19 cellular contexts compared by ENCODE assay signal in genomic region chr19:16002985-16003384, GRCh38. TPM values are rescaled to one million over a fixed set of nuclear protein-coding genes. Genes with fewer than 3 reads are reported as not detected.
DNase-seq lines count a peak whose midpoint lies in the region; ATAC-seq and TF ChIP-seq lines count a peak whose summit lies in the region.
"Had no signal": no experiment of that assay in that cellular context is flagged by ENCODE, and none has a peak within 500 bp of the region (broad histone marks: within the 10 kb centered on the region; RNA-seq: fewer than 3 reads in every experiment).

No MANE protein-coding gene starts in this region.

- H3K4me1 Mint-ChIP-seq in CD14-positive monocyte: peaks cover 33% of the 10 kb centered on the region
- peaks cover 13% of the 10 kb centered on the region for H3K4me1 Mint-ChIP-seq in activated T-helper 17 cell treated with anti-CD3 and anti-CD28 coated beads, Interleukin-2, amount 50 U/mL, for 72 hours
- H3K4me1 Mint-ChIP-seq in naive thymus-derived CD4-positive, alpha-beta T cell: peaks cover 23 to 28% (median 26%) of the 10 kb centered on the region in 7 donors
- H3K4me1 Mint-ChIP-seq: H9 had no signal

- POLR2A ChIA-PET in naive thymus-derived CD4-positive, alpha-beta T cell (lab: Charles Lee): no interaction called here

- no peak overlapping the region for H3K9ac ChIP-seq in BLaER1

- H3K27ac ChIP-seq in BLaER1: peak overlapping the region; percentile 26
- H3K27ac ChIP-seq in naive thymus-derived CD4-positive, alpha-beta T cell (ENCODE audit: low read depth, low read length): no peak overlapping the region
- H3K27ac ChIP-seq: PC-9, SK-N-MC had no signal

- peaks cover 0 to 3% (median 0%) of the 10 kb centered on the region in 3 donors for H3K27me3 Mint-ChIP-seq in CD14-positive monocyte (ENCODE audit: low read depth in 3 of 3)
- H3K27me3 Mint-ChIP-seq in activated T-helper 17 cell treated with anti-CD3 and anti-CD28 coated beads, Interleukin-2, amount 50 U/mL, for 72 hours: no peaks in the 10 kb centered on the region
- no peaks in the 10 kb centered on the region for H3K27me3 Mint-ChIP-seq in naive thymus-derived CD4-positive, alpha-beta T cell

- H3K9me3 Mint-ChIP-seq in CD14-positive monocyte: no peaks in the 10 kb centered on the region
- H3K9me3 Mint-ChIP-seq in activated T-helper 17 cell treated with anti-CD3 and anti-CD28 coated beads, Interleukin-2, amount 50 U/mL, for 72 hours: no peaks in the 10 kb centered on the region
- H3K9me3 Mint-ChIP-seq in naive thymus-derived CD4-positive, alpha-beta T cell: no peaks in the 10 kb centered on the region

- no peak overlapping the region for H3K4me3 ChIP-seq in BLaER1
- no peak overlapping the region for H3K4me3 ChIP-seq in naive thymus-derived CD4-positive, alpha-beta T cell (ENCODE audit: low read length)
- H3K4me3 ChIP-seq: K562, PC-9, SK-N-MC had no signal

- peak overlapping the region; percentile 85 to 94 (median 90) for H3K27ac Mint-ChIP-seq in CD14-positive monocyte
- no peak overlapping the region for H3K27ac Mint-ChIP-seq in activated T-helper 17 cell treated with anti-CD3 and anti-CD28 coated beads, Interleukin-2, amount 50 U/mL, for 72 hours
- H3K27ac Mint-ChIP-seq in naive thymus-derived CD4-positive, alpha-beta T cell: peak overlapping the region in 4 of 9 donors; percentile 84 to 91 (median 86)

- no peak for TF ChIP-seq CTCF in CD14-positive monocyte (IDR thresholded peaks at IDR 0.05)

- intact Hi-C loops in CD14-positive monocyte (cut with micrococcal nuclease): no loop called here
- intact Hi-C loops in naive thymus-derived CD4-positive, alpha-beta T cell (cut with micrococcal nuclease): no loop called here

- no peaks in the 10 kb centered on the region for H3K36me3 Mint-ChIP-seq in CD14-positive monocyte
- H3K36me3 Mint-ChIP-seq in activated T-helper 17 cell treated with anti-CD3 and anti-CD28 coated beads, Interleukin-2, amount 50 U/mL, for 72 hours (ENCODE audit: low read depth): no peaks in the 10 kb centered on the region
- no peaks in the 10 kb centered on the region for H3K36me3 Mint-ChIP-seq in naive thymus-derived CD4-positive, alpha-beta T cell

- H3K4me1 ChIP-seq in BLaER1: peaks cover 26% of the 10 kb centered on the region
- peaks cover 8 to 9% of the 10 kb centered on the region in 2 donors for H3K4me1 ChIP-seq in naive thymus-derived CD4-positive, alpha-beta T cell (ENCODE audit: control insufficient read depth in 2 of 2, insufficient read depth in 2 of 2, low read length in 2 of 2)

- no peaks in the 10 kb centered on the region for H3K9me3 ChIP-seq in BLaER1
- no peaks in the 10 kb centered on the region for H3K9me3 ChIP-seq in naive thymus-derived CD4-positive, alpha-beta T cell (ENCODE audit: control insufficient read depth in 2 of 3, low read length in 3 of 3)

- no peaks in the 10 kb centered on the region for H4K20me1 ChIP-seq in BLaER1

- H3K27me3 ChIP-seq in BLaER1: no peaks in the 10 kb centered on the region
- no peaks in the 10 kb centered on the region for H3K27me3 ChIP-seq in naive thymus-derived CD4-positive, alpha-beta T cell (ENCODE audit: control insufficient read depth in 2 of 2, insufficient read depth in 2 of 2, low read length in 2 of 2)

- no peak for ATAC-seq in activated T-helper 17 cell treated with anti-CD3 and anti-CD28 coated beads, Interleukin-2, amount 50 U/mL, for 72 hours (replicated peaks)
- no peak for ATAC-seq in naive thymus-derived CD4-positive, alpha-beta T cell
- no peak for ATAC-seq in HG03025 (IDR thresholded peaks at IDR 0.05; ENCODE audit: low FRiP score, unreplicated experiment)
- ATAC-seq: K562 had no signal

- no peak overlapping the region for H3K4me2 ChIP-seq in BLaER1

- DNase-seq in CD14-positive monocyte (ENCODE audit: low spot score) (no peak), CD1c-positive myeloid dendritic cell (ENCODE audit: extremely low spot score) (no peak), NCI-H524 (lab: John Stamatoyannopoulos, UW) (no peak)
- no peak for DNase-seq in naive thymus-derived CD4-positive, alpha-beta T cell
- DNase-seq: C1 segment of cervical spinal cord, H9, NCI-H1048, NCI-H146, NCI-H2081 treated with DMSO at 0.1 percent for 48 hours, NCI-H2227 treated with DMSO at 0.1 percent for 48 hours, NCI-H69, PC-9 had no signal

- no peaks in the 10 kb centered on the region for H3K36me3 ChIP-seq in BLaER1
- no peaks in the 10 kb centered on the region for H3K36me3 ChIP-seq in naive thymus-derived CD4-positive, alpha-beta T cell (ENCODE audit: control insufficient read depth in 2 of 3, insufficient read depth in 3 of 3, low read length in 3 of 3)

- peak overlapping the region; percentile 83 to 87 for H3K4me3 Mint-ChIP-seq in CD14-positive monocyte
- H3K4me3 Mint-ChIP-seq in activated T-helper 17 cell treated with anti-CD3 and anti-CD28 coated beads, Interleukin-2, amount 50 U/mL, for 72 hours: peak overlapping the region; percentile 73
- peak overlapping the region in 7 of 10 donors; percentile 80 to 92 (median 87) for H3K4me3 Mint-ChIP-seq in naive thymus-derived CD4-positive, alpha-beta T cell
- H3K4me3 Mint-ChIP-seq: H9 had no signal

- CTCF ChIA-PET in naive thymus-derived CD4-positive, alpha-beta T cell (lab: Charles Lee): no interaction called here

RNA-seq across cellular contexts. Expression of gene OR10H4, which starts 54.2 kb away (rescaled TPM):
- polyA plus RNA-seq in CD14-positive monocyte: not detected
- total RNA-seq in activated T-helper 17 cell treated with anti-CD3 and anti-CD28 coated beads, Interleukin-2, amount 50 U/mL, for 72 hours: not detected
- not detected for total RNA-seq in naive thymus-derived CD4-positive, alpha-beta T cell
- not detected for polyA plus RNA-seq in naive thymus-derived CD4-positive, alpha-beta T cell
- total RNA-seq: H9, K562, M059J, PC-9 had no signal
- polyA plus RNA-seq: AG04450, K562 had no signal
